In the genomic region with DNA sequence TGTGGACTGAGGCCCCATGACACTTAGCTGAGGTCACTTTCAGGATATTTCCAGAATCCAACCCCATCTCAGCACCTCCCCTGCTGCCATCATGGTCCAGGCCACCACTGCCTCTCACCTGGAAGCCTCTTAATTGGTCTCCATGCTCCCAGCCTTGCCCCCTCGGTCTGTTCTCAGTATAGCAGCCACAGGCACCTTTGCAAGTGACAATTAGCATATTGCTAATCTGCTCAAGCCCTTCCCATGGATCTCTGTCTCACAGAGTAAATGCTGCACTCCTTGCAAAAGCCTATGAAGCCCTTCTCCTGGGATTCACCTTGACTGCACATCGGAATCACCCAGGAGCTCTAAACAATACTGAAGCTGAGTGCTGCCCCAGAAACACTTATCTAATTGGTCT, we compare ENCODE assay signal across 25 cellular contexts.
"Had no signal": no experiment of that assay in that cellular context is flagged by ENCODE, and none has a peak within 500 bp of the region (broad histone marks: within the 10 kb centered on the region; RNA-seq: fewer than 3 reads in every experiment).

No MANE protein-coding gene starts in this region.

- DNase-seq: dermis blood vessel endothelial cell; effector memory CD8-positive, alpha-beta T cell; foreskin fibroblast; heart left ventricle; left cardiac atrium; left lung; mesenchymal stem cell; midbrain; naive thymus-derived CD4-positive, alpha-beta T cell; stimulated activated CD4-positive, alpha-beta T cell treated with anti-CD3 and anti-CD28 coated beads, Interleukin-4, amount 100 ng/mL, for 4 hours; stimulated activated naive CD8-positive, alpha-beta T cell treated with anti-CD3 and anti-CD28 coated beads, Interleukin-15, Interleukin-2, amounts not matched to agents 100 U/mL and 50 U/mL, for 24 hours; substantia nigra; upper lobe of left lung had no signal

- H3K27me3 Mint-ChIP-seq: stimulated activated memory B cell treated with anti-CD40 and anti-IgM and Interleukin-4, amounts not matched to agents 10 μg/mL and 1 μg/mL and 100 μg/mL, for 72 hours had no signal

- H3K27ac ChIP-seq: epithelial cell of prostate, heart left ventricle, hepatocyte, left lung, neural progenitor cell, parathyroid adenoma, prostate gland, right atrium auricular region, thoracic aorta, tibial nerve, upper lobe of left lung had no signal

- H3K4me1 ChIP-seq: prostate gland had no signal

- H3K9ac ChIP-seq: neural progenitor cell, parathyroid adenoma had no signal

- H3K27me3 ChIP-seq: gastroesophageal sphincter, heart left ventricle, hepatocyte, left lung, neural progenitor cell, right atrium auricular region, tibial nerve, upper lobe of left lung had no signal

- H3K27ac Mint-ChIP-seq: effector memory CD8-positive, alpha-beta T cell; neural progenitor cell; stimulated activated memory B cell treated with anti-CD40 and anti-IgM and Interleukin-4, amounts not matched to agents 10 μg/mL and 1 μg/mL and 100 μg/mL, for 72 hours had no signal

- H3K36me3 Mint-ChIP-seq: naive thymus-derived CD4-positive, alpha-beta T cell; neural progenitor cell; stimulated activated memory B cell treated with anti-CD40 and anti-IgM and Interleukin-4, amounts not matched to agents 10 μg/mL and 1 μg/mL and 100 μg/mL, for 72 hours had no signal

- H3K36me3 ChIP-seq: neural progenitor cell, prostate gland, right atrium auricular region, thoracic aorta, tibial nerve had no signal

- H3K4me3 ChIP-seq: coronary artery, gastroesophageal sphincter, heart left ventricle, hepatocyte, left lung, neural progenitor cell, prostate gland, right atrium auricular region, thoracic aorta, tibial nerve, upper lobe of left lung had no signal

- H3K9me3 ChIP-seq: gastroesophageal sphincter, heart left ventricle, left lung, prostate gland, right atrium auricular region, thoracic aorta, tibial nerve, upper lobe of left lung had no signal

- H3K4me3 Mint-ChIP-seq: effector memory CD8-positive, alpha-beta T cell; naive thymus-derived CD4-positive, alpha-beta T cell; nephron; neural progenitor cell; stimulated activated memory B cell treated with anti-CD40 and anti-IgM and Interleukin-4, amounts not matched to agents 10 μg/mL and 1 μg/mL and 100 μg/mL, for 72 hours had no signal

- H3K9me3 Mint-ChIP-seq: effector memory CD8-positive, alpha-beta T cell; naive thymus-derived CD4-positive, alpha-beta T cell; nephron; neural progenitor cell had no signal
